1 cellular context compared by ENCODE assay signal in genomic region chr19:28208745-28209144, GRCh38.
TF ChIP-seq lines count a peak whose summit lies in the region.

No MANE protein-coding gene starts in this region.

TF ChIP-seq in WTC11, 78 proteins besides CTCF, POLR2A, EP300 and RAD21 (continued from another document):
- TF ChIP-seq ZNF281 (CRISPR knock-in tag; IDR thresholded peaks at IDR 0.05) (no peak), ZNF423 (CRISPR knock-in tag; IDR thresholded peaks at IDR 0.05) (no peak), NR2C2 (CRISPR knock-in tag; IDR thresholded peaks at IDR 0.05) (no peak), E2F5 (CRISPR knock-in tag; IDR thresholded peaks at IDR 0.05) (no peak), ERG (CRISPR knock-in tag; IDR thresholded peaks at IDR 0.05) (no peak), ZNF671 (CRISPR knock-in tag; IDR thresholded peaks at IDR 0.05) (no peak), HMGA2 (CRISPR knock-in tag; IDR thresholded peaks at IDR 0.05) (no peak), ATF3 (CRISPR knock-in tag; conservative IDR thresholded peaks at IDR 0.05) (no peak), ZBTB43 (CRISPR knock-in tag; IDR thresholded peaks at IDR 0.05) (no peak)
